1 cellular context compared by ENCODE assay signal in genomic region chr3:49607796-49608195, GRCh38.
TF ChIP-seq lines count a peak whose summit lies in the region.

No MANE protein-coding gene starts in this region.

TF ChIP-seq in WTC11, 78 proteins besides CTCF, POLR2A, EP300 and RAD21 (continued from another document):
- TF ChIP-seq AFF4 (CRISPR knock-in tag; IDR thresholded peaks at IDR 0.05; ENCODE audit: borderline replicate concordance) (no peak), TP53 (CRISPR knock-in tag; IDR thresholded peaks at IDR 0.05) (no peak), TEAD4 (CRISPR knock-in tag; IDR thresholded peaks at IDR 0.05) (no peak), E2F1 (CRISPR knock-in tag; IDR thresholded peaks at IDR 0.05) (no peak), ZNF317 (CRISPR knock-in tag; IDR thresholded peaks at IDR 0.05; ENCODE audit: borderline replicate concordance, low read depth) (no peak), HMGA2 (CRISPR knock-in tag; IDR thresholded peaks at IDR 0.05) (no peak), SMAD3 (CRISPR knock-in tag; IDR thresholded peaks at IDR 0.05; ENCODE audit: borderline replicate concordance) (no peak)
